Comparison of ENCODE assay signal across 24 cellular contexts in the genomic region with DNA sequence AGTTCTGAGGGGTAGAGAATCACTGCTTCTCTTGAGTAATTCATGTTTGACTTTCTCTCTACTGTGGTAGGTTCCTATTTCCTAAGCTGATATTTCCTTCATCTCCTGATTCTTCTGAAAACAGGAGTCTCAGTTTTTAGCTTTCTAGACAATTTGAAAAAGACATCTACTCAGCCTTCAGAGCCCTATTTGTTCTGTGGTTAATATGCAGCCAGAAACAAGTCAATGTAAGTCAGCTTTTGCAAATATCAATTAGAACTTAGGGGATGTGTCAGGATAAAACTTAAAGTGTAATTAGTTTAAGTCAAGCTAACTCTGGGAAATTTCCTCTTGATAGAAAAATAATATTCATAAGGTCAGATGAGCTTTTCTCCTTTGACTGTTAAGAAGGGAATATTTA. TPM values are rescaled to one million over a fixed set of nuclear protein-coding genes. Genes with fewer than 3 reads are reported as not detected.
A peak's percentile ranks its signal among the peaks of the same experiment; 100 is the strongest.
DNase-seq lines count a peak whose midpoint lies in the region; ATAC-seq, FAIRE-seq and TF ChIP-seq lines count a peak whose summit lies in the region.
"Had no signal": no experiment of that assay in that cellular context is flagged by ENCODE, and none has a peak within 500 bp of the region (broad histone marks: within the 10 kb centered on the region; RNA-seq: fewer than 3 reads in every experiment).

No MANE protein-coding gene starts in this region.

- H3K4me1 Mint-ChIP-seq in astrocyte (ENCODE audit: low read depth, unreplicated experiment) = peaks cover 36% of the 10 kb centered on the region

- in situ Hi-C loops in HAP-1 (cut with MboI; ENCODE audit: low sequenced_read_pairs) = no loop called here

- peaks cover 5% of the 10 kb centered on the region; the same call in 1 of the 2 replicates for H3K79me2 ChIP-seq in SK-N-SH (ENCODE audit: insufficient read depth)
- H3K79me2 ChIP-seq in astrocyte (ENCODE audit: insufficient read depth, low read length) = no peaks in the 10 kb centered on the region

- H3K36me3 ChIP-seq in SK-N-SH (replicated peaks in 1 of 2; ENCODE audit: control insufficient read depth in 1 of 2, insufficient read depth in 2 of 2, low read length in 1 of 2) = peaks cover 23 to 25% of the 10 kb centered on the region in 2 experiments
- H3K36me3 ChIP-seq in astrocyte (ENCODE audit: insufficient read depth, low read length) = peaks cover 3% of the 10 kb centered on the region
- H3K36me3 ChIP-seq in liver (ENCODE audit: control insufficient read depth in 4 of 4, insufficient read depth in 3 of 4, low read depth in 1 of 4, low read length in 3 of 4) = peaks cover 0 to 2% (median 0%) of the 10 kb centered on the region in 4 donors
- peaks cover 7% of the 10 kb centered on the region for H3K36me3 ChIP-seq in HAP-1 (replicated peaks)
- H3K36me3 ChIP-seq: Peyer's patch, prostate gland, vagina had no signal

- no peaks in the 10 kb centered on the region for H3K9me3 Mint-ChIP-seq in astrocyte (ENCODE audit: unreplicated experiment)
- H3K9me3 Mint-ChIP-seq: activated B cell treated with CpG ODN at 0.5 μM for 24 hours; CD8-positive, alpha-beta T cell; stimulated activated naive CD8-positive, alpha-beta T cell treated with anti-CD3 and anti-CD28 coated beads, Interleukin-15, amount 100 ng/mL, for 72 hours had no signal

- no peak for DNase-seq in SK-N-SH
- DNase-seq in astrocyte (ENCODE audit: low read depth) = no peak
- no peak for DNase-seq in NCI-H1092 treated with DMSO at 0.1 percent for 48 hours (lab: John Stamatoyannopoulos, UW)
- no peak for DNase-seq in GM19238 (ENCODE audit: insufficient read length, low spot score)
- no peak for DNase-seq in HAP-1 (ENCODE audit: low spot score in 2 of 2)
- DNase-seq: activated B cell treated with CpG ODN at 0.5 μM for 24 hours; activated naive CD4-positive, alpha-beta T cell treated with Interleukin-2 at 50 U/mL for 16 hours; amniotic stem cell; CD8-positive, alpha-beta T cell; effector CD8-positive, alpha-beta T cell; heart left ventricle; NCI-H1105; NCI-H2029; NCI-H526 treated with DMSO at 0.1 percent for 48 hours; Peyer's patch; SIG-M5; stimulated activated CD4-positive, alpha-beta T cell treated with anti-CD3 and anti-CD28 coated beads, Interleukin-15, amount 100 ng/mL, for 24 hours; stimulated activated naive CD8-positive, alpha-beta T cell treated with anti-CD3 and anti-CD28 coated beads, Interleukin-15, amount 100 ng/mL, for 72 hours had no signal

- peak overlapping the region; percentile 91 for H3K27ac Mint-ChIP-seq in astrocyte (ENCODE audit: unreplicated experiment)
- H3K27ac Mint-ChIP-seq: CD8-positive, alpha-beta T cell; stimulated activated naive CD8-positive, alpha-beta T cell treated with anti-CD3 and anti-CD28 coated beads, Interleukin-15, amount 100 ng/mL, for 72 hours had no signal

- H3K4me2 ChIP-seq in SK-N-SH (no peak overlapping the region), astrocyte (ENCODE audit: low read length) (no peak overlapping the region)

- H3K27ac ChIP-seq in SK-N-SH (ENCODE audit: low read depth in 2 of 2, low read length in 1 of 2) (peak overlapping the region; percentile 39 to 71; a peak in 3 of 4 replicates), astrocyte (ENCODE audit: low read depth, low read length) (no peak overlapping the region), liver (ENCODE audit: low read depth in 1 of 2, low read length in 2 of 2) (peak overlapping the region; percentile 5 to 55)
- H3K27ac ChIP-seq: heart left ventricle, HL-60, Peyer's patch, prostate gland, vagina had no signal

- FAIRE-seq in astrocyte (lab: Jason Lieb, UNC) = no peak

- peaks cover 44% of the 10 kb centered on the region for H3F3A ChIP-seq in SK-N-SH (replicated peaks; ENCODE audit: insufficient read depth)

- no peak overlapping the region for H3K9ac ChIP-seq in SK-N-SH
- no peak overlapping the region for H3K9ac ChIP-seq in astrocyte (ENCODE audit: low read length)
- H3K9ac ChIP-seq in liver (ENCODE audit: low read depth in 1 of 2, low read length in 2 of 2) = peak overlapping the region in 1 of 2 donors; percentile 1

- H3K9me3 ChIP-seq in SK-N-SH (no peaks in the 10 kb centered on the region), astrocyte (ENCODE audit: insufficient read depth, low read depth, low read length) (no peaks in the 10 kb centered on the region), liver (ENCODE audit: control insufficient read depth in 4 of 4, low read length in 3 of 4) (no peaks in the 10 kb centered on the region), HAP-1 (no peaks in the 10 kb centered on the region)
- H3K9me3 ChIP-seq: heart left ventricle, Peyer's patch, prostate gland, vagina had no signal

- ATAC-seq in SK-N-SH treated with all-trans-retinoic acid at 6 μM for 48 hours (no peak), GM21390 (IDR thresholded peaks at IDR 0.05; ENCODE audit: unreplicated experiment) (no peak)
- ATAC-seq: CD8-positive, alpha-beta T cell had no signal

- H3K4me1 ChIP-seq in SK-N-SH (ENCODE audit: control insufficient read depth in 1 of 2, insufficient read depth in 2 of 2, low read depth in 1 of 2, low read length in 1 of 2) = peaks cover 0 to 33% of the 10 kb centered on the region in 2 experiments; a peak in 3 of 4 replicates
- H3K4me1 ChIP-seq in astrocyte (ENCODE audit: insufficient read depth, low read length) = peaks cover 25% of the 10 kb centered on the region
- H3K4me1 ChIP-seq in liver (ENCODE audit: control insufficient read depth in 4 of 4, insufficient read depth in 4 of 4, low read length in 3 of 4) = peaks cover 3 to 36% (median 34%) of the 10 kb centered on the region in 4 donors
- no peaks in the 10 kb centered on the region for H3K4me1 ChIP-seq in HAP-1
- H3K4me1 ChIP-seq: vagina had no signal

- no peak overlapping the region for H2AFZ ChIP-seq in SK-N-SH (ENCODE audit: low read depth)
- H2AFZ ChIP-seq in astrocyte (ENCODE audit: low read depth, low read length) = no peak overlapping the region

- TF ChIP-seq RAD21 in SK-N-SH (IDR thresholded peaks at IDR 0.05; ENCODE audit: low read length) (no peak), liver (IDR thresholded peaks at IDR 0.05) (no peak)

- H3K4me3 ChIP-seq in SK-N-SH (ENCODE audit: low read depth in 2 of 2, low read length in 1 of 2) (no peak overlapping the region), astrocyte (ENCODE audit: insufficient read depth, low read depth, low read length) (no peak overlapping the region), liver (ENCODE audit: low read depth in 1 of 3, low read length in 3 of 3) (peak overlapping the region in 1 of 3 donors; percentile 32), HAP-1 (no peak overlapping the region)
- H3K4me3 ChIP-seq: heart left ventricle, Peyer's patch, prostate gland, vagina had no signal

- H3K27me3 Mint-ChIP-seq in astrocyte (ENCODE audit: low read depth, unreplicated experiment) = no peaks in the 10 kb centered on the region
- H3K27me3 Mint-ChIP-seq: activated B cell treated with CpG ODN at 0.5 μM for 24 hours; stimulated activated naive CD8-positive, alpha-beta T cell treated with anti-CD3 and anti-CD28 coated beads, Interleukin-15, amount 100 ng/mL, for 72 hours had no signal

- CTCF ChIA-PET in SK-N-SH (lab: Yijun Ruan, JAX) = interaction anchor here (1.3 kb wide), 1 partner anchor 46 kb away, joined by 3 read pairs; no protein-coding TSS in a partner anchor

- peaks cover 3% of the 10 kb centered on the region for H3K36me3 Mint-ChIP-seq in astrocyte (ENCODE audit: low read depth, unreplicated experiment)

- TF ChIP-seq CTCF in SK-N-SH (IDR thresholded peaks at IDR 0.05) (no peak), astrocyte (IDR thresholded peaks at IDR 0.05; ENCODE audit: insufficient read depth, low read depth, low read length) (no peak), liver (IDR thresholded peaks at IDR 0.05; ENCODE audit: low read depth, low read length, missing input control) (no peak)

- H3K9me2 ChIP-seq in SK-N-SH = no peaks in the 10 kb centered on the region

- TF ChIP-seq EP300 in SK-N-SH (IDR thresholded peaks at IDR 0.05; ENCODE audit: borderline replicate concordance in 1 of 2, low read depth in 1 of 2, low read length in 1 of 2) = no peak

- no peaks in the 10 kb centered on the region for H3K27me3 ChIP-seq in SK-N-SH (ENCODE audit: insufficient read depth)
- no peaks in the 10 kb centered on the region for H3K27me3 ChIP-seq in astrocyte (ENCODE audit: insufficient read depth, low read length)
- no peaks in the 10 kb centered on the region for H3K27me3 ChIP-seq in liver (ENCODE audit: control insufficient read depth in 4 of 4, insufficient read depth in 4 of 4, low read length in 3 of 4)
- no peaks in the 10 kb centered on the region for H3K27me3 ChIP-seq in HAP-1 (ENCODE audit: low read depth)
- H3K27me3 ChIP-seq: heart left ventricle, Peyer's patch, vagina had no signal

- H3K4me3 Mint-ChIP-seq in astrocyte (ENCODE audit: unreplicated experiment) = no peak overlapping the region
- H3K4me3 Mint-ChIP-seq: CD8-positive, alpha-beta T cell; stimulated activated naive CD8-positive, alpha-beta T cell treated with anti-CD3 and anti-CD28 coated beads, Interleukin-15, amount 100 ng/mL, for 72 hours had no signal

- H4K20me1 ChIP-seq in SK-N-SH (ENCODE audit: insufficient read depth) (no peaks in the 10 kb centered on the region; the same call in 1 of the 2 replicates), astrocyte (ENCODE audit: insufficient read depth, low read length) (no peaks in the 10 kb centered on the region)

- POLR2A ChIA-PET in SK-N-SH (lab: Yijun Ruan, JAX) = no interaction called here

TF ChIP-seq in SK-N-SH, 30 proteins besides CTCF, POLR2A, EP300 and RAD21 (continues in another document):
- no peak for TF ChIP-seq MEF2A (IDR thresholded peaks at IDR 0.05; ENCODE audit: borderline replicate concordance, low read depth)

TF ChIP-seq in SK-N-SH treated with all-trans-retinoic acid at 6 μM for 48 hours, 23 proteins besides CTCF, POLR2A, EP300 and RAD21 (continues in another document):
- no peak for TF ChIP-seq ARNTL (CRISPR knock-in tag; IDR thresholded peaks at IDR 0.05; ENCODE audit: borderline replicate concordance, low read depth)
- no peak for TF ChIP-seq ZFP3 (CRISPR knock-in tag; IDR thresholded peaks at IDR 0.05)

TF ChIP-seq in liver, 16 proteins besides CTCF, POLR2A, EP300 and RAD21:
- TF ChIP-seq FOXA2 (IDR thresholded peaks at IDR 0.05) = no peak
- TF ChIP-seq SP1 (IDR thresholded peaks at IDR 0.05) = peak; percentile 41
TF ChIP-seq in liver: peak in this region for 1.

RNA-seq across cellular contexts. Expression of gene HACD2, which starts 21.7 kb away (rescaled TPM):
- polyA plus RNA-seq in SK-N-SH (2012; rRNA removed) = 13.8 and 18.3 TPM in 2 replicates
- 21.4 and 23.7 TPM in 2 replicates for polyA plus RNA-seq in SK-N-SH (2012; cell fraction: cytosol; rRNA removed)
- 6.4 and 13.0 TPM in 2 replicates for polyA plus RNA-seq in SK-N-SH (2012; cell fraction: nucleus; rRNA removed)
- 31.4 and 34.3 TPM in 2 replicates for total RNA-seq in astrocyte
- total RNA-seq in liver = 10 to 100 TPM; 34.7 to 45.2 TPM
- polyA plus RNA-seq in liver = 10 to 100 TPM; 14.8 to 15.7 TPM
